Comparison of ENCODE assay signal across 1 cellular context in genomic region chr12:106783515-106783914, GRCh38.
TF ChIP-seq lines count a peak whose summit lies in the region.

No MANE protein-coding gene starts in this region.

TF ChIP-seq in GM23338, 12 proteins besides CTCF, POLR2A, EP300 and RAD21 (continued from another document):
- no peak for TF ChIP-seq ZNF462 (CRISPR knock-in tag; IDR thresholded peaks at IDR 0.05)
- no peak for TF ChIP-seq POLR2AphosphoS5 (IDR thresholded peaks at IDR 0.05; ENCODE audit: low read depth)
- TF ChIP-seq CREB1 (CRISPR knock-in tag; IDR thresholded peaks at IDR 0.05; ENCODE audit: low read depth) = no peak
- TF ChIP-seq EZH2phosphoT487 (IDR thresholded peaks at IDR 0.05; ENCODE audit: unreplicated experiment) = no peak
- no peak for TF ChIP-seq ETS1 (IDR thresholded peaks at IDR 0.05)
TF ChIP-seq in GM23338: peak in this region for 0.
